15 cellular contexts compared by ENCODE assay signal in genomic region chr3:76063019-76063418, GRCh38.
DNase-seq lines count a peak whose midpoint lies in the region; ATAC-seq and TF ChIP-seq lines count a peak whose summit lies in the region.
"Had no signal": no experiment of that assay in that cellular context is flagged by ENCODE, and none has a peak within 500 bp of the region (broad histone marks: within the 10 kb centered on the region; RNA-seq: fewer than 3 reads in every experiment).

No MANE protein-coding gene starts in this region.

- WGBS in SK-N-SH (ENCODE audit: low lambda C conversion rate): 17% methylated on average over 3 of the region's 3 CpGs

- H3F3A ChIP-seq in SK-N-SH (replicated peaks; ENCODE audit: insufficient read depth): no peaks in the 10 kb centered on the region

- no peaks in the 10 kb centered on the region for H3K79me2 ChIP-seq in SK-N-SH (ENCODE audit: insufficient read depth)
- H3K79me2 ChIP-seq: hepatocyte had no signal

- H3K27ac ChIP-seq in SK-N-SH (ENCODE audit: low read depth in 2 of 2, low read length in 1 of 2): no peak overlapping the region
- H3K27ac ChIP-seq: hepatocyte, spleen, thoracic aorta had no signal

- CTCF ChIA-PET in SK-N-SH (lab: Yijun Ruan, JAX): interaction anchor here (4.0 kb wide), 1 partner anchor 17 kb away, joined by 29 read pairs; no protein-coding TSS in a partner anchor

- no peak for TF ChIP-seq RAD21 in SK-N-SH (IDR thresholded peaks at IDR 0.05; ENCODE audit: low read length)

- H3K9me2 ChIP-seq in SK-N-SH: no peaks in the 10 kb centered on the region

- ATAC-seq in HG02870 (IDR thresholded peaks at IDR 0.05; ENCODE audit: unreplicated experiment): no peak

- H3K4me2 ChIP-seq in SK-N-SH: no peak overlapping the region
- H3K4me2 ChIP-seq: hepatocyte had no signal

- no peak overlapping the region for H2AFZ ChIP-seq in SK-N-SH (ENCODE audit: low read depth)
- H2AFZ ChIP-seq: hepatocyte had no signal

- POLR2A ChIA-PET in SK-N-SH (lab: Yijun Ruan, JAX): no interaction called here

- no peaks in the 10 kb centered on the region for H4K20me1 ChIP-seq in SK-N-SH (ENCODE audit: insufficient read depth)

- no peaks in the 10 kb centered on the region for H3K9me3 ChIP-seq in SK-N-SH
- H3K9me3 ChIP-seq: Caco-2, thoracic aorta had no signal

- H3K36me3 ChIP-seq in SK-N-SH (replicated peaks in 1 of 2; ENCODE audit: control insufficient read depth in 1 of 2, insufficient read depth in 2 of 2, low read length in 1 of 2): no peaks in the 10 kb centered on the region
- H3K36me3 ChIP-seq: spleen, thoracic aorta had no signal

- no peak for TF ChIP-seq EP300 in SK-N-SH (IDR thresholded peaks at IDR 0.05; ENCODE audit: borderline replicate concordance in 1 of 2, low read depth in 1 of 2, low read length in 1 of 2)

- H3K4me1 ChIP-seq in SK-N-SH (ENCODE audit: control insufficient read depth in 1 of 2, insufficient read depth in 2 of 2, low read depth in 1 of 2, low read length in 1 of 2): no peaks in the 10 kb centered on the region; a peak in 1 of 4 replicates
- H3K4me1 ChIP-seq: Caco-2, spleen had no signal

- no peak overlapping the region for H3K4me3 ChIP-seq in SK-N-SH (ENCODE audit: low read depth in 2 of 2, low read length in 1 of 2)
- no peak overlapping the region for H3K4me3 ChIP-seq in retinal pigment epithelial cell (ENCODE audit: low read length)
- H3K4me3 ChIP-seq: hepatocyte, spleen, thoracic aorta had no signal

- H3K9ac ChIP-seq in SK-N-SH: no peak overlapping the region

- no peak for TF ChIP-seq CTCF in SK-N-SH (IDR thresholded peaks at IDR 0.05)
- no peak for TF ChIP-seq CTCF in retinal pigment epithelial cell (conservative IDR thresholded peaks at IDR 0.05; ENCODE audit: low read depth, low read length)

- DNase-seq in HCEC 1CT (peak; percentile 85), SK-N-SH (no peak), fibroblast of gingiva (ENCODE audit: low read depth) (peak; percentile 68), retinal pigment epithelial cell (ENCODE audit: low read depth) (peak; percentile 85), NCI-H1694 treated with DMSO at 0.1 percent for 48 hours (lab: John Stamatoyannopoulos, UW) (no peak)
- no peak for DNase-seq in stimulated activated naive CD4-positive, alpha-beta T cell (lab: John Stamatoyannopoulos, UW)
- DNase-seq in stimulated activated CD4-positive, alpha-beta T cell treated with anti-CD3 and anti-CD28 coated beads, Interleukin-4, amount 100 ng/mL, for 24 hours: no peak
- DNase-seq: activated naive CD8-positive, alpha-beta T cell treated with anti-CD3 and anti-CD28 coated beads for 36 hours; Caco-2; NCI-H1105 treated with DMSO at 0.1 percent for 48 hours; nucleus accumbens; spleen had no signal

- H3K27me3 ChIP-seq in SK-N-SH (ENCODE audit: insufficient read depth): no peaks in the 10 kb centered on the region
- H3K27me3 ChIP-seq: hepatocyte, spleen had no signal

TF ChIP-seq in SK-N-SH, 30 proteins besides CTCF, POLR2A, EP300 and RAD21:
- TF ChIP-seq CHD2 (IDR thresholded peaks at IDR 0.05; ENCODE audit: low read length, partially characterized antibody): no peak
- TF ChIP-seq PBX3 (IDR thresholded peaks at IDR 0.05): 0 out of 2 replicates have a peak, but pooled peaks have one; percentile 25

Comparison
In these comparisons a context has a peak if more than half of its experiments do, and no peak if none do; other contexts are left out.
1. DNase-seq: peak in HCEC 1CT (single experiment), fibroblast of gingiva (single experiment) and retinal pigment epithelial cell (single experiment); none in SK-N-SH (single experiment), stimulated activated naive CD4-positive, alpha-beta T cell (0 of 6), stimulated activated CD4-positive, alpha-beta T cell treated with anti-CD3 and anti-CD28 coated beads, Interleukin-4, amount 100 ng/mL, for 24 hours (single experiment) and NCI-H1694 treated with DMSO at 0.1 percent for 48 hours (single experiment).